ENCODE assay signal across 21 cellular contexts in genomic region chr2:20409039-20409438, GRCh38. TPM values are rescaled to one million over a fixed set of nuclear protein-coding genes. Genes with fewer than 3 reads are reported as not detected.
DNase-seq lines count a peak whose midpoint lies in the region; ATAC-seq, FAIRE-seq and TF ChIP-seq lines count a peak whose summit lies in the region.
"Had no signal": no experiment of that assay in that cellular context is flagged by ENCODE, and none has a peak within 500 bp of the region (broad histone marks: within the 10 kb centered on the region; RNA-seq: fewer than 3 reads in every experiment).

No MANE protein-coding gene starts in this region.

- in situ Hi-C loops in K562 (cut with MboI), result no loop called here

- H3K27ac ChIP-seq in A549, result no peak overlapping the region
- H3K27ac ChIP-seq in HEK293 (ENCODE audit: extremely low read depth, low read depth, low read length), result no peak overlapping the region
- H3K27ac ChIP-seq in K562 (ENCODE audit: extremely low read depth, low read depth, low read length), result no peak overlapping the region
- no peak overlapping the region for H3K27ac ChIP-seq in CD8-positive, alpha-beta memory T cell (ENCODE audit: low read depth, low read length)
- H3K27ac ChIP-seq: BLaER1 treated with 17β-estradiol and CSF1 and Interleukin-3, amounts not matched to agents 10 nM and 100 nM; C4-2B had no signal

- no peaks in the 10 kb centered on the region for H3K9me1 ChIP-seq in K562 (ENCODE audit: control insufficient read depth, insufficient read depth, low read length)

- H3K9ac ChIP-seq in adipocyte (ENCODE audit: low read length) (no peak overlapping the region), K562 (ENCODE audit: insufficient read depth in 1 of 2, low read depth in 2 of 2, low read length in 2 of 2) (no peak overlapping the region)
- H3K9ac ChIP-seq: BLaER1 treated with 17β-estradiol and CSF1 and Interleukin-3, amounts not matched to agents 10 nM and 100 nM had no signal

- H3K9me3 ChIP-seq in A549 (peaks cover 29% of the 10 kb centered on the region), HEK293 (ENCODE audit: control insufficient read depth, insufficient read depth, low read depth, low read length) (no peaks in the 10 kb centered on the region), adipocyte (ENCODE audit: control insufficient read depth, low read length) (peaks cover 27% of the 10 kb centered on the region), K562 (replicated peaks; ENCODE audit: control insufficient read depth, insufficient read depth, low read depth, low read length) (0 out of 2 replicates have a peak, but pooled peaks cover 7% of the 10 kb centered on the region)
- H3K9me3 ChIP-seq in CD8-positive, alpha-beta memory T cell (ENCODE audit: low read length), result peaks cover 3% of the 10 kb centered on the region

- H4K20me1 ChIP-seq in K562 (replicated peaks; ENCODE audit: control insufficient read depth, insufficient read depth, low read length), result no peaks in the 10 kb centered on the region
- H4K20me1 ChIP-seq: BLaER1 treated with 17β-estradiol and CSF1 and Interleukin-3, amounts not matched to agents 10 nM and 100 nM had no signal

- intact Hi-C loops in K562 (cut with micrococcal nuclease), result no loop called here

- ATAC-seq in A549 (no peak), K562 (no peak)
- ATAC-seq: CD8-positive, alpha-beta T cell had no signal

- H3K79me2 ChIP-seq in K562 (ENCODE audit: control insufficient read depth, insufficient read depth, low read length), result no peaks in the 10 kb centered on the region

- no peak overlapping the region for H2AFZ ChIP-seq in K562 (ENCODE audit: low read depth, low read length)

- BruUV-seq in K562 (replicated peaks; lab: Mats Ljungman, UMichigan), result no TSS peak

- H3K27me3 ChIP-seq in adipocyte (replicated peaks; ENCODE audit: control insufficient read depth, insufficient read depth, low read length) (no peaks in the 10 kb centered on the region), K562 (ENCODE audit: control insufficient read depth in 2 of 2, insufficient read depth in 2 of 2, low read length in 2 of 2) (peaks cover 0 to 4% of the 10 kb centered on the region in 2 experiments; a peak in 4 of 5 replicates)
- H3K27me3 ChIP-seq in CD8-positive, alpha-beta memory T cell (ENCODE audit: insufficient read depth, low read length, poor library complexity, severe bottlenecking), result no peaks in the 10 kb centered on the region
- H3K27me3 ChIP-seq: BLaER1 treated with 17β-estradiol and CSF1 and Interleukin-3, amounts not matched to agents 10 nM and 100 nM had no signal

- peaks cover 0 to 2% (median 0%) of the 10 kb centered on the region in 3 donors for H3K4me1 Mint-ChIP-seq in CD8-positive, alpha-beta memory T cell

- H3K4me3 ChIP-seq in A549 (no peak overlapping the region), HEK293 (ENCODE audit: low read depth, low read length) (no peak overlapping the region), adipocyte (ENCODE audit: low read length) (peak overlapping the region; percentile 11), K562 (no peak overlapping the region)
- H3K4me3 ChIP-seq in CD8-positive, alpha-beta memory T cell (ENCODE audit: low read length), result no peak overlapping the region
- H3K4me3 ChIP-seq: BLaER1 treated with 17β-estradiol and CSF1 and Interleukin-3, amounts not matched to agents 10 nM and 100 nM had no signal

- H3K36me3 ChIP-seq in HEK293 (ENCODE audit: control insufficient read depth in 2 of 2, insufficient read depth in 1 of 2, low read length in 2 of 2) (no peaks in the 10 kb centered on the region), adipocyte (ENCODE audit: control insufficient read depth, insufficient read depth, low read length, severe bottlenecking) (no peaks in the 10 kb centered on the region), K562 (ENCODE audit: control insufficient read depth, insufficient read depth, low read length) (no peaks in the 10 kb centered on the region)
- H3K36me3 ChIP-seq in CD8-positive, alpha-beta memory T cell (ENCODE audit: insufficient read depth, low read length), result no peaks in the 10 kb centered on the region

- peaks cover 16 to 22% (median 18%) of the 10 kb centered on the region in 5 donors for H3K9me3 Mint-ChIP-seq in CD8-positive, alpha-beta memory T cell

- TF ChIP-seq EP300 in A549 (IDR thresholded peaks at IDR 0.05), result no peak
- no peak for TF ChIP-seq EP300 in K562 (IDR thresholded peaks at IDR 0.05; ENCODE audit: low read length)

- TF ChIP-seq RAD21 in A549 (conservative IDR thresholded peaks at IDR 0.05 in 1 of 2, IDR thresholded peaks at IDR 0.05 in 1 of 2) (no peak), K562 (CRISPR knock-in tag; conservative IDR thresholded peaks at IDR 0.05 in 1 of 2, IDR thresholded peaks at IDR 0.05 in 1 of 2) (no peak)

- no peak for DNase-seq in A549 (ENCODE audit: low read depth in 1 of 2, low spot score in 1 of 2)
- DNase-seq in adipocyte (ENCODE audit: low read depth), result no peak
- no peak for DNase-seq in K562 (ENCODE audit: extremely low read depth in 1 of 4, low spot score in 3 of 4)
- DNase-seq in CD8-positive, alpha-beta memory T cell, result no peak
- no peak for DNase-seq in ureter (ENCODE audit: low spot score)
- no peak for DNase-seq in activated gamma-delta T cell treated with Interleukin-2 at 50 U/mL for 16 hours
- DNase-seq: 8988T; AML-193; CD4-positive, alpha-beta T cell; CD8-positive, alpha-beta T cell; COR-L47; DMS79 treated with DMSO at 0.1 percent for 48 hours; GF-D8 had no signal

- CTCF ChIA-PET in A549 (lab: Yijun Ruan, JAX) (interaction anchor here (2.1 to 16.4 kb wide), 8 partner anchors 9 to 242 kb away, joined by 7 to 355 read pairs (median 74); partner anchors contain the start of genes HS1BP3 and RHOB), HEK293 (lab: Yijun Ruan, JAX) (interaction anchor here (0.7 to 5.4 kb wide), 11 partner anchors 9 to 242 kb away, joined by 3 to 45 read pairs (median 5); partner anchors contain the start of gene HS1BP3), K562 (lab: Yijun Ruan, JAX; ENCODE audit: low intra/inter-chr PET ratio) (no interaction called here)
- CTCF ChIA-PET in CD8-positive, alpha-beta memory T cell (lab: Charles Lee), result interaction anchor here (5.0 kb wide), 1 partner anchor 13 kb away, joined by 55 read pairs; no protein-coding TSS in a partner anchor

- H3K4me2 ChIP-seq in A549 (no peak overlapping the region), K562 (ENCODE audit: insufficient read depth, low read length) (no peak overlapping the region)
- H3K4me2 ChIP-seq: BLaER1 treated with 17β-estradiol and CSF1 and Interleukin-3, amounts not matched to agents 10 nM and 100 nM had no signal

- FAIRE-seq in A549 (lab: Jason Lieb, UNC), result no peak
- FAIRE-seq in K562 (lab: Jason Lieb, UNC), result no peak
- FAIRE-seq: A204.1, G401.6, GM12892, GM18507 had no signal

- POLR2A ChIA-PET in A549 (lab: Yijun Ruan, JAX), result interaction anchor here (1.1 kb wide), 1 partner anchor 37 kb away, joined by 4 read pairs; the partner anchor contains the start of gene RHOB
- POLR2A ChIA-PET in HEK293 (lab: Yijun Ruan, JAX), result no interaction called here
- POLR2A ChIA-PET in K562 (lab: Yijun Ruan, JAX), result interaction anchor here (0.7 kb wide), 1 partner anchor 204 kb away, joined by 4 read pairs; no protein-coding TSS in a partner anchor
- POLR2A ChIA-PET in CD8-positive, alpha-beta memory T cell (lab: Charles Lee), result no interaction called here

- peaks cover 0 to 17% (median 0%) of the 10 kb centered on the region in 3 donors for H3K36me3 Mint-ChIP-seq in CD8-positive, alpha-beta memory T cell
- H3K36me3 Mint-ChIP-seq: CD8-positive, alpha-beta T cell had no signal

- H3K27ac Mint-ChIP-seq in CD8-positive, alpha-beta memory T cell, result no peak overlapping the region
- H3K27ac Mint-ChIP-seq: B cell; CD4-positive, alpha-beta T cell; CD8-positive, alpha-beta T cell had no signal

- H3K4me1 ChIP-seq in A549 (no peaks in the 10 kb centered on the region), HEK293 (ENCODE audit: control insufficient read depth, insufficient read depth, low read length) (no peaks in the 10 kb centered on the region), adipocyte (ENCODE audit: control insufficient read depth, insufficient read depth, low read length) (no peaks in the 10 kb centered on the region), K562 (replicated peaks in 1 of 2; ENCODE audit: control insufficient read depth in 2 of 2, insufficient read depth in 2 of 2, low read length in 2 of 2) (no peaks in the 10 kb centered on the region; a peak in 1 of 5 replicates)
- H3K4me1 ChIP-seq in CD8-positive, alpha-beta memory T cell (ENCODE audit: insufficient read depth, low read length), result no peaks in the 10 kb centered on the region

- no peak for TF ChIP-seq POLR2A in A549 (IDR thresholded peaks at IDR 0.05; ENCODE audit: low read length)
- TF ChIP-seq POLR2A in K562 (conservative IDR thresholded peaks at IDR 0.05), result no peak

- no peak for TF ChIP-seq CTCF in A549 (IDR thresholded peaks at IDR 0.05)
- no peak for TF ChIP-seq CTCF in HEK293 (tag by site-specific recombination; IDR thresholded peaks at IDR 0.05)
- no peak for TF ChIP-seq CTCF in K562 (IDR thresholded peaks at IDR 0.05 in 2 of 3, conservative IDR thresholded peaks at IDR 0.05 in 1 of 3; ENCODE audit: insufficient read depth in 2 of 3, low read depth in 1 of 3, low read length in 3 of 3)

- H3K4me3 Mint-ChIP-seq in CD8-positive, alpha-beta memory T cell, result no peak overlapping the region
- H3K4me3 Mint-ChIP-seq: B cell; CD4-positive, alpha-beta T cell; CD8-positive, alpha-beta T cell had no signal

- peaks cover 0 to 2% of the 10 kb centered on the region in 2 donors for H3K27me3 Mint-ChIP-seq in CD8-positive, alpha-beta memory T cell

RNA-seq across cellular contexts. Expression of gene RHOB, which starts 37.8 kb away (rescaled TPM):
- polyA plus RNA-seq in A549 (2011; rRNA removed) (110 and 157 TPM in 2 replicates), A549 (2017; fragmentation: RNase III; extraction: RNeasy Plus Mini Kit Qiagen cat#74134 plus additional on column Dnase treatment) (84.5 to 99.9 TPM (median 87.1 TPM) in 3 replicates), K562 (2011; rRNA removed) (1.1 and 1.5 TPM in 2 replicates), K562 (2014; fragmentation: Illumina TruSeq; extraction: Trizol) (1.3 and 1.4 TPM in 2 replicates), K562 (2014; fragmentation: Nextera tagmentation; extraction: Ambion mirVana) (under 1 TPM; 0.07 to 0.17 TPM), K562 (2014; rRNA removed) (2.1 and 2.6 TPM in 2 replicates)
- polyA plus RNA-seq in A549 (2012; cell fraction: cytosol; rRNA removed), result 188 and 248 TPM in 2 replicates
- polyA plus RNA-seq in A549 (2012; cell fraction: nucleus; rRNA removed), result 254 and 349 TPM in 2 replicates
- 40.0 and 55.9 TPM in 2 replicates for polyA minus RNA-seq in A549 (2011; rRNA and poly(A)+ RNA removed)
- total RNA-seq in K562 (2011; cell fraction: chromatin; rRNA removed; ENCODE audit: low replicate concordance), result 0.44 and 2.1 TPM in 2 replicates
- total RNA-seq in K562 (2011; cell fraction: nucleolus; rRNA removed), result 3.4 and 4.2 TPM in 2 replicates
- total RNA-seq in K562 (2011; cell fraction: nucleoplasm; rRNA removed), result 1.8 and 2.7 TPM in 2 replicates
- total RNA-seq in K562 (2014; rRNA removed) (4.2 and 4.8 TPM in 2 replicates), K562 (2014; rRNA removed; fragmentation: Illumina TruSeq; extraction: Trizol) (0.87 and 0.99 TPM in 2 replicates), K562 (2015; rRNA removed; fragmentation: Illumina TruSeq; extraction: Trizol) (0.72 and 0.90 TPM in 2 replicates), K562 (2021) (3.3 and 4.2 TPM in 2 replicates), ureter (304 TPM)
- 1.2 and 4.0 TPM in 2 replicates for polyA plus RNA-seq in K562 (2011; cell fraction: cytosol; rRNA removed)
- polyA plus RNA-seq in K562 (2011; cell fraction: nucleus; rRNA removed), result 1.8 and 3.5 TPM in 2 replicates
- polyA plus RNA-seq in K562 (2012), result 4.0 and 4.8 TPM in 2 replicates
- 0.48 and 1.1 TPM in 2 replicates for polyA minus RNA-seq in K562 (2011; rRNA and poly(A)+ RNA removed)
- 3.6 and 10.7 TPM in 2 replicates for polyA minus RNA-seq in K562 (2011; cell fraction: cytosol; rRNA and poly(A)+ RNA removed)
- polyA minus RNA-seq in K562 (2011; cell fraction: nucleus; rRNA and poly(A)+ RNA removed), result 3.8 and 4.1 TPM in 2 replicates
- 10 to 100 TPM; 27.4 TPM for total RNA-seq in CD8-positive, alpha-beta memory T cell
- polyA plus RNA-seq in CD8-positive, alpha-beta memory T cell, result 3.4 TPM

RNA-seq across cellular contexts. Expression of gene PUM2, which starts 58.4 kb away (rescaled TPM):
- polyA plus RNA-seq in A549 (2011; rRNA removed) (93.8 and 94.2 TPM in 2 replicates), A549 (2017; fragmentation: RNase III; extraction: RNeasy Plus Mini Kit Qiagen cat#74134 plus additional on column Dnase treatment) (44.6 to 45.2 TPM (median 44.8 TPM) in 3 replicates), K562 (2011; rRNA removed) (55.9 and 61.9 TPM in 2 replicates), K562 (2014; fragmentation: Illumina TruSeq; extraction: Trizol) (32.7 and 35.2 TPM in 2 replicates), K562 (2014; fragmentation: Nextera tagmentation; extraction: Ambion mirVana) (10 to 100 TPM; 13.4 to 15.8 TPM), K562 (2014; rRNA removed) (28.3 and 31.3 TPM in 2 replicates)
- polyA plus RNA-seq in A549 (2012; cell fraction: cytosol; rRNA removed), result 21.5 and 30.3 TPM in 2 replicates
- 18.3 and 23.5 TPM in 2 replicates for polyA plus RNA-seq in A549 (2012; cell fraction: nucleus; rRNA removed)
- 196 and 245 TPM in 2 replicates for polyA minus RNA-seq in A549 (2011; rRNA and poly(A)+ RNA removed)
- 52.0 and 148 TPM in 2 replicates for total RNA-seq in K562 (2011; cell fraction: chromatin; rRNA removed; ENCODE audit: low replicate concordance)
- 31.0 and 34.6 TPM in 2 replicates for total RNA-seq in K562 (2011; cell fraction: nucleolus; rRNA removed)
- total RNA-seq in K562 (2011; cell fraction: nucleoplasm; rRNA removed), result 58.1 and 92.7 TPM in 2 replicates
- total RNA-seq in K562 (2014; rRNA removed) (14.9 and 18.0 TPM in 2 replicates), K562 (2014; rRNA removed; fragmentation: Illumina TruSeq; extraction: Trizol) (33.3 and 46.5 TPM in 2 replicates), K562 (2015; rRNA removed; fragmentation: Illumina TruSeq; extraction: Trizol) (22.3 and 25.5 TPM in 2 replicates), K562 (2021) (53.3 and 56.7 TPM in 2 replicates), ureter (123 TPM)
- 41.9 and 45.4 TPM in 2 replicates for polyA plus RNA-seq in K562 (2011; cell fraction: cytosol; rRNA removed)
- 33.0 and 42.9 TPM in 2 replicates for polyA plus RNA-seq in K562 (2011; cell fraction: nucleus; rRNA removed)
- polyA plus RNA-seq in K562 (2012), result 31.0 and 33.6 TPM in 2 replicates
- polyA minus RNA-seq in K562 (2011; rRNA and poly(A)+ RNA removed), result 215 and 217 TPM in 2 replicates
- polyA minus RNA-seq in K562 (2011; cell fraction: cytosol; rRNA and poly(A)+ RNA removed), result 63.1 and 74.2 TPM in 2 replicates
- polyA minus RNA-seq in K562 (2011; cell fraction: nucleus; rRNA and poly(A)+ RNA removed), result 59.4 and 93.3 TPM in 2 replicates
- total RNA-seq in CD8-positive, alpha-beta memory T cell, result 100 to 1,000 TPM; 120 to 121 TPM
- 17.0 TPM for polyA plus RNA-seq in CD8-positive, alpha-beta memory T cell

Comparison
In these comparisons a context has a peak if more than half of its experiments do, and no peak if none do; other contexts are left out.
1. RNA of gene RHOB, which starts 37.8 kb away (total RNA-seq): 304 TPM in ureter (single experiment); 27.4 TPM in CD8-positive, alpha-beta memory T cell and 0.44 to 4.8 TPM in K562; every median in the first group is over 10 times any median in the second.
2. POLR2A ChIA-PET loops: an anchor here in A549 (1.1 kb wide) and K562 (0.7 kb wide); none called in HEK293 and CD8-positive, alpha-beta memory T cell.